25 cellular contexts compared by ENCODE assay signal in the genomic region with DNA sequence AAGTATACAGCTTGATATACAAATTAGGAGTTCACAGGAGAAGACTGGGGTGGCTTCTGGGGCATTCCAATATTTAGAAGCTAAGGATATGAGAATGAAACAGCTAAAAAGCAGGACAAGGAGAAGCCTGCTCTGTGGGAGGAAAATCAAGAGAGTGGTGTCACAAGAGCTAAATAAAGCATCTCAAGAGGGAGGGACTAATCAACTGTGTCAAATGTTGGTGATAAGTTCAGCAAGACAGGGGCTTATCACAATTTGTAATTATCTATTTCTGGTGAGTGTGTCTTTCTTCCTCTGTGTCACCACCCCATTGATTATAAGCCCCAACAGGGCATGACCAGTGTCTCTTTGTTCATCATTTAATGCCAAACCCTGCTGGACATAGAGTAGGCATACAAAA.
DNase-seq lines count a peak whose midpoint lies in the region; ATAC-seq and TF ChIP-seq lines count a peak whose summit lies in the region.
"Had no signal": no experiment of that assay in that cellular context is flagged by ENCODE, and none has a peak within 500 bp of the region (broad histone marks: within the 10 kb centered on the region; RNA-seq: fewer than 3 reads in every experiment).

No MANE protein-coding gene starts in this region.

- in situ Hi-C loops in gastrocnemius medialis (cut with MboI; ENCODE audit: low sequenced_read_pairs in 4 of 4) = no loop called here

- DNase-seq in DMS79 treated with DMSO at 0.1 percent for 48 hours (lab: John Stamatoyannopoulos, UW) = peak; percentile 11
- DNase-seq in DMS79 (lab: John Stamatoyannopoulos, UW) = no peak
- DNase-seq in heart left ventricle = no peak
- DNase-seq in right cardiac atrium = no peak
- no peak for DNase-seq in gastrocnemius medialis
- no peak for DNase-seq in glomerular visceral epithelial cell (ENCODE audit: extremely low spot score)
- DNase-seq in adrenal gland = no peak
- no peak for DNase-seq in ovary
- DNase-seq: CD4-positive, CD25-positive, alpha-beta regulatory T cell; GOT3; HFFc6; NCI-H1048; NCI-H1417; NCI-H187; NCI-H2081 treated with DMSO at 0.1 percent for 48 hours; NCI-H2171; NCI-H226; NCI-H510A; NCI-H69; SIG-M5 had no signal

- H3K36me3 ChIP-seq in heart left ventricle (no peaks in the 10 kb centered on the region), gastrocnemius medialis (no peaks in the 10 kb centered on the region), adrenal gland (replicated peaks in 1 of 2) (no peaks in the 10 kb centered on the region), ovary (no peaks in the 10 kb centered on the region)
- H3K36me3 ChIP-seq: HAP-1 had no signal

- H3K27ac ChIP-seq in heart left ventricle (peak overlapping the region in 8 of 12 donors; percentile 5 to 72 (median 50)), right cardiac atrium (ENCODE audit: low read length) (peak overlapping the region; percentile 7), gastrocnemius medialis (peak overlapping the region in 3 of 4 donors; percentile 83 to 95 (median 89)), adrenal gland (no peak overlapping the region), ovary (no peak overlapping the region)
- H3K27ac ChIP-seq: 22Rv1, RWPE1, SK-N-MC had no signal

- H3K9me3 ChIP-seq in heart left ventricle = no peaks in the 10 kb centered on the region
- no peaks in the 10 kb centered on the region for H3K9me3 ChIP-seq in right cardiac atrium (ENCODE audit: control insufficient read depth, low read length)
- no peaks in the 10 kb centered on the region for H3K9me3 ChIP-seq in gastrocnemius medialis
- H3K9me3 ChIP-seq in adrenal gland (replicated peaks in 1 of 3) = no peaks in the 10 kb centered on the region
- H3K9me3 ChIP-seq in ovary = no peaks in the 10 kb centered on the region
- H3K9me3 ChIP-seq: HAP-1 had no signal

- H3K4me3 ChIP-seq in heart left ventricle (no peak overlapping the region), right cardiac atrium (ENCODE audit: low read length) (no peak overlapping the region), gastrocnemius medialis (no peak overlapping the region), adrenal gland (no peak overlapping the region), ovary (no peak overlapping the region)
- H3K4me3 ChIP-seq: HAP-1, SK-N-MC had no signal

- ATAC-seq in heart left ventricle (peak; percentile 41 to 83 (median 55)), right cardiac atrium (peak; percentile 73 to 79), gastrocnemius medialis (no peak)
- ATAC-seq: Panc1 had no signal

- intact Hi-C loops in heart left ventricle (cut with DNase I) (loop anchor here in 1 of 10 donors (5.0 kb wide), 1 partner anchor 70 kb away; no protein-coding TSS in a partner anchor), right cardiac atrium (cut with DNase I) (no loop called here), gastrocnemius medialis (cut with DNase I; ENCODE audit: low total_unique reads) (no loop called here), adrenal gland (cut with DNase I) (no loop called here), ovary (cut with DNase I) (no loop called here)

- TF ChIP-seq CTCF in heart left ventricle (IDR thresholded peaks at IDR 0.05) (no peak), gastrocnemius medialis (IDR thresholded peaks at IDR 0.05 in 4 of 5, conservative IDR thresholded peaks at IDR 0.05 in 1 of 5) (no peak), adrenal gland (IDR thresholded peaks at IDR 0.05) (no peak), ovary (IDR thresholded peaks at IDR 0.05) (no peak)

- no peaks in the 10 kb centered on the region for H3K27me3 ChIP-seq in heart left ventricle
- no peaks in the 10 kb centered on the region for H3K27me3 ChIP-seq in right cardiac atrium (ENCODE audit: control insufficient read depth, insufficient read depth)
- no peaks in the 10 kb centered on the region for H3K27me3 ChIP-seq in gastrocnemius medialis
- H3K27me3 ChIP-seq in adrenal gland = no peaks in the 10 kb centered on the region
- H3K27me3 ChIP-seq in ovary = no peaks in the 10 kb centered on the region

- TF ChIP-seq EP300 in ovary (IDR thresholded peaks at IDR 0.05) = no peak

- no peak for TF ChIP-seq POLR2A in heart left ventricle (IDR thresholded peaks at IDR 0.05)
- TF ChIP-seq POLR2A in gastrocnemius medialis (IDR thresholded peaks at IDR 0.05) = no peak
- no peak for TF ChIP-seq POLR2A in adrenal gland (IDR thresholded peaks at IDR 0.05)
- no peak for TF ChIP-seq POLR2A in ovary (IDR thresholded peaks at IDR 0.05)

- H3K4me1 ChIP-seq in heart left ventricle = peaks cover 0 to 23% (median 11%) of the 10 kb centered on the region in 12 donors
- peaks cover 13% of the 10 kb centered on the region for H3K4me1 ChIP-seq in right cardiac atrium (ENCODE audit: control insufficient read depth, insufficient read depth, low read length)
- peaks cover 17 to 38% of the 10 kb centered on the region in 2 donors for H3K4me1 ChIP-seq in gastrocnemius medialis
- H3K4me1 ChIP-seq in adrenal gland (replicated peaks in 1 of 2) = no peaks in the 10 kb centered on the region
- H3K4me1 ChIP-seq in ovary (ENCODE audit: insufficient read depth) = no peaks in the 10 kb centered on the region
- H3K4me1 ChIP-seq: HAP-1 had no signal

Comparison
In these comparisons a context has a peak if more than half of its experiments do, and no peak if none do; other contexts are left out.
1. ATAC-seq: peak in heart left ventricle (4 of 4) and right cardiac atrium (2 of 2); none in gastrocnemius medialis (0 of 2).
2. H3K27ac ChIP-seq: peak in heart left ventricle (8 of 12), right cardiac atrium (single experiment) and gastrocnemius medialis (3 of 4); none in adrenal gland (0 of 5) and ovary (0 of 2).